ENCODE assay signal across 8 cellular contexts in genomic region chr16:32922578-32922977, GRCh38.
DNase-seq lines count a peak whose midpoint lies in the region; ATAC-seq and TF ChIP-seq lines count a peak whose summit lies in the region.
"Not testable (repeated sequence)": the region's sequence is repeated elsewhere in the genome, so short reads cannot be mapped to it uniquely, and the experiment has no call there.

No MANE protein-coding gene starts in this region.

- CTCF ChIA-PET in HEK293 (lab: Yijun Ruan, JAX); SK-N-SH (lab: Yijun Ruan, JAX); activated CD8-positive, alpha-beta T cell treated with anti-CD3 and anti-CD28 coated beads for 36 hours (lab: Charles Lee): not testable (repeated sequence)

- TF ChIP-seq CTCF in HEK293 (tag by site-specific recombination; IDR thresholded peaks at IDR 0.05); activated CD8-positive, alpha-beta T cell treated with anti-CD3 and anti-CD28 coated beads for 36 hours (IDR thresholded peaks at IDR 0.05): not testable (repeated sequence)
- TF ChIP-seq CTCF in Loucy (conservative IDR thresholded peaks at IDR 0.05; ENCODE audit: low read length) (peak; percentile 32; the same call in 1 of the 2 replicates), SK-N-SH (IDR thresholded peaks at IDR 0.05) (peak; percentile 32; the same call in 1 of the 2 replicates)

- TF ChIP-seq EP300 in SK-N-SH (IDR thresholded peaks at IDR 0.05; ENCODE audit: borderline replicate concordance in 1 of 2, low read depth in 1 of 2, low read length in 1 of 2) = not testable (repeated sequence)

- not testable (repeated sequence) for H4K20me1 ChIP-seq in Loucy (ENCODE audit: insufficient read depth, low read length, poor library complexity, severe bottlenecking); SK-N-SH (ENCODE audit: insufficient read depth)

- H3K27me3 Mint-ChIP-seq in activated CD8-positive, alpha-beta T cell treated with anti-CD3 and anti-CD28 coated beads for 36 hours = not testable (repeated sequence)

- H3K9me3 ChIP-seq in HEK293 (ENCODE audit: control insufficient read depth, insufficient read depth, low read depth, low read length); Loucy (ENCODE audit: insufficient read depth, low read depth, low read length); SK-N-SH: not testable (repeated sequence)

- TF ChIP-seq RAD21 in SK-N-SH (IDR thresholded peaks at IDR 0.05; ENCODE audit: low read length) = not testable (repeated sequence)

- H3F3A ChIP-seq in Loucy (ENCODE audit: low read depth); SK-N-SH (replicated peaks; ENCODE audit: insufficient read depth): not testable (repeated sequence)

- not testable (repeated sequence) for H3K27ac Mint-ChIP-seq in activated CD8-positive, alpha-beta T cell treated with anti-CD3 and anti-CD28 coated beads for 36 hours

- no CpG with 5 or more reads among the region's 9 CpGs for WGBS in SK-N-SH (ENCODE audit: low lambda C conversion rate)

- H3K79me2 ChIP-seq in Loucy (ENCODE audit: insufficient read depth, low read length); SK-N-SH (ENCODE audit: insufficient read depth): not testable (repeated sequence)

- not testable (repeated sequence) for H3K4me3 ChIP-seq in HEK293 (ENCODE audit: low read depth, low read length); Loucy (ENCODE audit: low read length, poor library complexity, severe bottlenecking); SK-N-SH (ENCODE audit: low read depth in 2 of 2, low read length in 1 of 2)

- intact Hi-C loops in activated CD8-positive, alpha-beta T cell treated with anti-CD3 and anti-CD28 coated beads for 36 hours (cut with micrococcal nuclease) = not testable (repeated sequence)

- H3K9me2 ChIP-seq in Loucy (replicated peaks; ENCODE audit: low read depth, low read length); SK-N-SH: not testable (repeated sequence)

- H3K9ac ChIP-seq in Loucy (ENCODE audit: low read depth, low read length, poor library complexity, severe bottlenecking); SK-N-SH: not testable (repeated sequence)

- H3K4me3 Mint-ChIP-seq in activated CD8-positive, alpha-beta T cell treated with anti-CD3 and anti-CD28 coated beads for 36 hours = not testable (repeated sequence)

- POLR2A ChIA-PET in HEK293 (lab: Yijun Ruan, JAX); SK-N-SH (lab: Yijun Ruan, JAX); activated CD8-positive, alpha-beta T cell treated with anti-CD3 and anti-CD28 coated beads for 36 hours (lab: Charles Lee): not testable (repeated sequence)

- ATAC-seq in activated CD8-positive, alpha-beta T cell treated with anti-CD3 and anti-CD28 coated beads for 36 hours = not testable (repeated sequence)

- H3K27me3 ChIP-seq in Loucy (ENCODE audit: insufficient read depth, low read length, poor library complexity, severe bottlenecking); SK-N-SH (ENCODE audit: insufficient read depth): not testable (repeated sequence)

- H3K4me1 Mint-ChIP-seq in activated CD8-positive, alpha-beta T cell treated with anti-CD3 and anti-CD28 coated beads for 36 hours (ENCODE audit: low read depth) = not testable (repeated sequence)

- not testable (repeated sequence) for H3K36me3 Mint-ChIP-seq in activated CD8-positive, alpha-beta T cell treated with anti-CD3 and anti-CD28 coated beads for 36 hours (ENCODE audit: low read depth)

- not testable (repeated sequence) for H3K36me3 ChIP-seq in HEK293 (ENCODE audit: control insufficient read depth in 2 of 2, insufficient read depth in 1 of 2, low read length in 2 of 2); Loucy (ENCODE audit: insufficient read depth, low read length); SK-N-SH (replicated peaks in 1 of 2; ENCODE audit: control insufficient read depth in 1 of 2, insufficient read depth in 2 of 2, low read length in 1 of 2)

- DNase-seq in COLO668 (lab: John Stamatoyannopoulos, UW; ENCODE audit: unreplicated experiment) = peak; percentile 66
- peak; percentile 8 for DNase-seq in NCI-H1105 treated with DMSO at 0.1 percent for 48 hours (lab: John Stamatoyannopoulos, UW)
- peak; percentile 63 for DNase-seq in OCI-M1 (lab: John Stamatoyannopoulos, UW)
- not testable (repeated sequence) for DNase-seq in SK-N-SH
- peak; percentile 7 for DNase-seq in activated CD8-positive, alpha-beta T cell treated with anti-CD3 and anti-CD28 coated beads for 36 hours
- peak; percentile 11 for DNase-seq in islet precursor cell

- not testable (repeated sequence) for H3K27ac ChIP-seq in HEK293 (ENCODE audit: extremely low read depth, low read depth, low read length); SK-N-SH (ENCODE audit: low read depth in 2 of 2, low read length in 1 of 2)

- H3K4me1 ChIP-seq in HEK293 (ENCODE audit: control insufficient read depth, insufficient read depth, low read length); Loucy (ENCODE audit: insufficient read depth, low read length, poor library complexity, severe bottlenecking); SK-N-SH (ENCODE audit: control insufficient read depth in 1 of 2, insufficient read depth in 2 of 2, low read depth in 1 of 2, low read length in 1 of 2): not testable (repeated sequence)

- not testable (repeated sequence) for H2AFZ ChIP-seq in Loucy (ENCODE audit: low read length); SK-N-SH (ENCODE audit: low read depth)

- H3K9me3 Mint-ChIP-seq in activated CD8-positive, alpha-beta T cell treated with anti-CD3 and anti-CD28 coated beads for 36 hours = not testable (repeated sequence)

- not testable (repeated sequence) for H3K4me2 ChIP-seq in Loucy (ENCODE audit: low read depth, low read length, poor library complexity, severe bottlenecking); SK-N-SH

TF ChIP-seq in HEK293, 187 proteins besides CTCF, POLR2A, EP300 and RAD21:
- TF ChIP-seq ZNF654 (tag by site-specific recombination; IDR thresholded peaks at IDR 0.05; ENCODE audit: low read depth) = 0 out of 2 replicates have a peak, but pooled peaks have one; percentile 5
